ENCODE assay signal across 1 cellular context in the genomic region with DNA sequence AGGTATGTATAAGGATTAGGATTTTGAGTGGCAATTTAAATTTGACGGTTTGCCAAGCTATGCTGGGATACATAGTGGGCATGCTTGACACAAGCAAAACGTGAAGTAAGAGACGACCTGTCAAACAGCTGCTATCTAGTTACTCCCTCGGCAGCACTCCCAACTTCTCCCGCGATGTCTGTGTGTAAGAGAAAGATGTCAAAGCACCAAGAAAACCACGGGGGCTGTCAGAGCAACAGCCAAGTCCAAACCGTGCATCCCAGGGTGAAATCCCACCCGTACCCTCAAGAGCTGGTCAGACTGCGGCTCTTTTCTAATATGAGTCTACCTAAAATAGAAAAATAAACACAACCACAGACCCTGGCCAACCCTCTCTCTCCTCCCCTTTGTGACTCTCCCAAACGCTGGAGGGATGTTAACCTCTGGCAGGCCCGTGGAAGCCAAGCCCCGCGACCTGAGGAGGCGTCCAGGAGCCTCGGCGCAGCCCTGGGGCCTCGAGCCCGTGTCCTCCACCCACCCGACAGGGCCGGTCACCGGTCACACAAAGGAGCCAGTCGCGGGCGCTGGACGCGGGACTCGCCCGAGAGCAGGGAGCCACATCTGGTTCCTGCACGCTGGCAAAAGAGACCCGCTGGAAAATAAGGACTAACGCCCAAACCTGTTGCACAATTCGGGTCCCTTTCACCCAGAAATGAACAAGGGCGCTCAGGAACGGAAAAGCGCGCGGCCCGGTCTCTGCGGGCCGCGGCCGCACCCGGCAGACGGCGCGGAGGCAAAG.
TF ChIP-seq lines count a peak whose summit lies in the region.

No MANE protein-coding gene starts in this region.

TF ChIP-seq in HepG2, 621 proteins besides CTCF, POLR2A, EP300 and RAD21 (continued from another document):
- TF ChIP-seq, protein P1, sequence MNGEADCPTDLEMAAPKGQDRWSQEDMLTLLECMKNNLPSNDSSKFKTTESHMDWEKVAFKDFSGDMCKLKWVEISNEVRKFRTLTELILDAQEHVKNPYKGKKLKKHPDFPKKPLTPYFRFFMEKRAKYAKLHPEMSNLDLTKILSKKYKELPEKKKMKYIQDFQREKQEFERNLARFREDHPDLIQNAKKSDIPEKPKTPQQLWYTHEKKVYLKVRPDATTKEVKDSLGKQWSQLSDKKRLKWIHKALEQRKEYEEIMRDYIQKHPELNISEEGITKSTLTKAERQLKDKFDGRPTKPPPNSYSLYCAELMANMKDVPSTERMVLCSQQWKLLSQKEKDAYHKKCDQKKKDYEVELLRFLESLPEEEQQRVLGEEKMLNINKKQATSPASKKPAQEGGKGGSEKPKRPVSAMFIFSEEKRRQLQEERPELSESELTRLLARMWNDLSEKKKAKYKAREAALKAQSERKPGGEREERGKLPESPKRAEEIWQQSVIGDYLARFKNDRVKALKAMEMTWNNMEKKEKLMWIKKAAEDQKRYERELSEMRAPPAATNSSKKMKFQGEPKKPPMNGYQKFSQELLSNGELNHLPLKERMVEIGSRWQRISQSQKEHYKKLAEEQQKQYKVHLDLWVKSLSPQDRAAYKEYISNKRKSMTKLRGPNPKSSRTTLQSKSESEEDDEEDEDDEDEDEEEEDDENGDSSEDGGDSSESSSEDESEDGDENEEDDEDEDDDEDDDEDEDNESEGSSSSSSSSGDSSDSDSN (CRISPR knock-in tag; IDR thresholded peaks at IDR 0.05): peak; percentile 75; the same call in 1 of the 2 replicates
- TF ChIP-seq MEIS2 (CRISPR knock-in tag; IDR thresholded peaks at IDR 0.05): peak; percentile 61; the same call in 1 of the 2 replicates
- TF ChIP-seq YEATS2 (CRISPR knock-in tag; IDR thresholded peaks at IDR 0.05; ENCODE audit: borderline replicate concordance): no peak
- TF ChIP-seq NR2C2 (CRISPR knock-in tag; IDR thresholded peaks at IDR 0.05; ENCODE audit: borderline replicate concordance): 0 out of 2 replicates have a peak, but pooled peaks have one; percentile 5
- TF ChIP-seq, protein P2, sequence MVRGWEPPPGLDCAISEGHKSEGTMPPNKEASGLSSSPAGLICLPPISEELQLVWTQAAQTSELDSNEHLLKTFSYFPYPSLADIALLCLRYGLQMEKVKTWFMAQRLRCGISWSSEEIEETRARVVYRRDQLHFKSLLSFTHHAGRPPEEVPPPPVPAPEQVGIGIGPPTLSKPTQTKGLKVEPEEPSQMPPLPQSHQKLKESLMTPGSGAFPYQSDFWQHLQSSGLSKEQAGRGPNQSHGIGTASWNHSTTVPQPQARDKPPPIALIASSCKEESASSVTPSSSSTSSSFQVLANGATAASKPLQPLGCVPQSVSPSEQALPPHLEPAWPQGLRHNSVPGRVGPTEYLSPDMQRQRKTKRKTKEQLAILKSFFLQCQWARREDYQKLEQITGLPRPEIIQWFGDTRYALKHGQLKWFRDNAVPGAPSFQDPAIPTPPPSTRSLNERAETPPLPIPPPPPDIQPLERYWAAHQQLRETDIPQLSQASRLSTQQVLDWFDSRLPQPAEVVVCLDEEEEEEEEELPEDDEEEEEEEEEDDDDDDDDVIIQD (CRISPR knock-in tag; IDR thresholded peaks at IDR 0.05; ENCODE audit: low read depth): no peak
- TF ChIP-seq, protein P3, sequence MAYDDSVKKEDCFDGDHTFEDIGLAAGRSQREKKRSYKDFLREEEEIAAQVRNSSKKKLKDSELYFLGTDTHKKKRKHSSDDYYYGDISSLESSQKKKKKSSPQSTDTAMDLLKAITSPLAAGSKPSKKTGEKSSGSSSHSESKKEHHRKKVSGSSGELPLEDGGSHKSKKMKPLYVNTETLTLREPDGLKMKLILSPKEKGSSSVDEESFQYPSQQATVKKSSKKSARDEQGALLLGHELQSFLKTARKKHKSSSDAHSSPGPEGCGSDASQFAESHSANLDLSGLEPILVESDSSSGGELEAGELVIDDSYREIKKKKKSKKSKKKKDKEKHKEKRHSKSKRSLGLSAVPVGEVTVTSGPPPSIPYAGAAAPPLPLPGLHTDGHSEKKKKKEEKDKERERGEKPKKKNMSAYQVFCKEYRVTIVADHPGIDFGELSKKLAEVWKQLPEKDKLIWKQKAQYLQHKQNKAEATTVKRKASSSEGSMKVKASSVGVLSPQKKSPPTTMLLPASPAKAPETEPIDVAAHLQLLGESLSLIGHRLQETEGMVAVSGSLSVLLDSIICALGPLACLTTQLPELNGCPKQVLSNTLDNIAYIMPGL (CRISPR knock-in tag; IDR thresholded peaks at IDR 0.05; ENCODE audit: borderline replicate concordance in 1 of 2, low read depth in 1 of 2): peak in 1 of 2 experiments; percentile 66; a peak in 2 of 4 replicates
- TF ChIP-seq LCORL (IDR thresholded peaks at IDR 0.05): no peak
- no peak for TF ChIP-seq LCORL (CRISPR knock-in tag; IDR thresholded peaks at IDR 0.05)
- TF ChIP-seq, protein P4, sequence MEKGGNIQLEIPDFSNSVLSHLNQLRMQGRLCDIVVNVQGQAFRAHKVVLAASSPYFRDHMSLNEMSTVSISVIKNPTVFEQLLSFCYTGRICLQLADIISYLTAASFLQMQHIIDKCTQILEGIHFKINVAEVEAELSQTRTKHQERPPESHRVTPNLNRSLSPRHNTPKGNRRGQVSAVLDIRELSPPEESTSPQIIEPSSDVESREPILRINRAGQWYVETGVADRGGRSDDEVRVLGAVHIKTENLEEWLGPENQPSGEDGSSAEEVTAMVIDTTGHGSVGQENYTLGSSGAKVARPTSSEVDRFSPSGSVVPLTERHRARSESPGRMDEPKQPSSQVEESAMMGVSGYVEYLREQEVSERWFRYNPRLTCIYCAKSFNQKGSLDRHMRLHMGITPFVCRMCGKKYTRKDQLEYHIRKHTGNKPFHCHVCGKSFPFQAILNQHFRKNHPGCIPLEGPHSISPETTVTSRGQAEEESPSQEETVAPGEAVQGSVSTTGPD (CRISPR knock-in tag; IDR thresholded peaks at IDR 0.05): no peak
- no peak; the same call in 1 of the 2 replicates for TF ChIP-seq MEIS1 (CRISPR knock-in tag; IDR thresholded peaks at IDR 0.05; ENCODE audit: borderline replicate concordance)
